1 cellular context compared by ENCODE assay signal in genomic region chr9:133377721-133378216, GRCh38.
TF ChIP-seq lines count a peak whose summit lies in the region.

No MANE protein-coding gene starts in this region.

TF ChIP-seq in HepG2, 621 proteins besides CTCF, POLR2A, EP300 and RAD21 (continues in another document):
- no peak for TF ChIP-seq HNRNPH1 (optimal IDR thresholded peaks at IDR 0.05; ENCODE audit: low read depth, low read length)
- no peak for TF ChIP-seq THAP9 (CRISPR knock-in tag; IDR thresholded peaks at IDR 0.05; ENCODE audit: borderline replicate concordance)
- TF ChIP-seq SIX4 (CRISPR knock-in tag; IDR thresholded peaks at IDR 0.05): peak; percentile 35; the same call in 1 of the 2 replicates
- peak; percentile 66; the same call in 1 of the 2 replicates for TF ChIP-seq ZNF800 (CRISPR knock-in tag; IDR thresholded peaks at IDR 0.05)
- TF ChIP-seq ZNF574 (CRISPR knock-in tag; IDR thresholded peaks at IDR 0.05): peak; percentile 39; the same call in 1 of the 2 replicates
- TF ChIP-seq TEAD3 (CRISPR knock-in tag; optimal IDR thresholded peaks at IDR 0.05; ENCODE audit: borderline replicate concordance): peak; percentile 9
- peak; percentile 17; the same call in 1 of the 2 replicates for TF ChIP-seq MYC (CRISPR knock-in tag; IDR thresholded peaks at IDR 0.05; ENCODE audit: borderline replicate concordance)
- peak; percentile 60; the same call in 1 of the 2 replicates for TF ChIP-seq ZNF614 (CRISPR knock-in tag; IDR thresholded peaks at IDR 0.05; ENCODE audit: borderline replicate concordance)
- TF ChIP-seq ZNF407 (CRISPR knock-in tag; IDR thresholded peaks at IDR 0.05; ENCODE audit: not compliant biosample characterization): no peak
- TF ChIP-seq IRF2 (CRISPR knock-in tag; IDR thresholded peaks at IDR 0.05): peak; percentile 47; the same call in 1 of the 2 replicates
- no peak for TF ChIP-seq NFIC (IDR thresholded peaks at IDR 0.05; ENCODE audit: low read length)
- 0 out of 2 replicates have a peak, but pooled peaks have one; percentile 13 for TF ChIP-seq ZHX1 (CRISPR knock-in tag; IDR thresholded peaks at IDR 0.05; ENCODE audit: low read depth)
- TF ChIP-seq LCORL (IDR thresholded peaks at IDR 0.05): no peak
- TF ChIP-seq LCORL (CRISPR knock-in tag; IDR thresholded peaks at IDR 0.05): no peak
- TF ChIP-seq SRF (IDR thresholded peaks at IDR 0.05; ENCODE audit: low read depth, low read length): no peak
- no peak for TF ChIP-seq HMG20B (CRISPR knock-in tag; conservative IDR thresholded peaks at IDR 0.05)
- TF ChIP-seq NR2F6 (IDR thresholded peaks at IDR 0.05): no peak
- no peak for TF ChIP-seq NR2F6 (CRISPR knock-in tag; IDR thresholded peaks at IDR 0.05)
- TF ChIP-seq ZMAT5 (CRISPR knock-in tag; IDR thresholded peaks at IDR 0.05; ENCODE audit: borderline replicate concordance, low read depth): no peak
- TF ChIP-seq ZNF501 (CRISPR knock-in tag; IDR thresholded peaks at IDR 0.05): 0 out of 2 replicates have a peak, but pooled peaks have one; percentile 24
- TF ChIP-seq GATAD1 (CRISPR knock-in tag; IDR thresholded peaks at IDR 0.05): no peak
- TF ChIP-seq ZNF292 (CRISPR knock-in tag; IDR thresholded peaks at IDR 0.05; ENCODE audit: borderline replicate concordance, low read depth): peak; percentile 79; the same call in 1 of the 2 replicates
- no peak for TF ChIP-seq SNAI1 (CRISPR knock-in tag; IDR thresholded peaks at IDR 0.05; ENCODE audit: borderline replicate concordance)
- no peak for TF ChIP-seq TBX3 (IDR thresholded peaks at IDR 0.05; ENCODE audit: borderline replicate concordance)
- no peak for TF ChIP-seq FOXA1 (IDR thresholded peaks at IDR 0.05)
- peak; percentile 49; the same call in 1 of the 2 replicates for TF ChIP-seq FOXA1 (CRISPR knock-in tag; IDR thresholded peaks at IDR 0.05)
- TF ChIP-seq ELF3 (CRISPR knock-in tag; IDR thresholded peaks at IDR 0.05): peak; percentile 37; the same call in 1 of the 2 replicates
- TF ChIP-seq ZKSCAN5 (CRISPR knock-in tag; IDR thresholded peaks at IDR 0.05): peak; percentile 61; the same call in 1 of the 2 replicates
- TF ChIP-seq PRPF4 (IDR thresholded peaks at IDR 0.05; ENCODE audit: low read depth, low read length, poor library complexity, severe bottlenecking): no peak
- TF ChIP-seq MXD3 (CRISPR knock-in tag; IDR thresholded peaks at IDR 0.05): no peak
- TF ChIP-seq ZNF263 (CRISPR knock-in tag; IDR thresholded peaks at IDR 0.05): 0 out of 2 replicates have a peak, but pooled peaks have one; percentile 12
- 0 out of 2 replicates have a peak, but pooled peaks have one; percentile 40 for TF ChIP-seq ZNF331 (CRISPR knock-in tag; IDR thresholded peaks at IDR 0.05)
- peak; percentile 64; the same call in 1 of the 2 replicates for TF ChIP-seq ZNF232 (CRISPR knock-in tag; IDR thresholded peaks at IDR 0.05; ENCODE audit: borderline replicate concordance)
- TF ChIP-seq CENPT (CRISPR knock-in tag; IDR thresholded peaks at IDR 0.05; ENCODE audit: low read depth): no peak
- TF ChIP-seq ZNF460 (CRISPR knock-in tag; IDR thresholded peaks at IDR 0.05; ENCODE audit: borderline replicate concordance): no peak
- peak; percentile 54; the same call in 1 of the 2 replicates for TF ChIP-seq RFXAP (CRISPR knock-in tag; IDR thresholded peaks at IDR 0.05; ENCODE audit: borderline replicate concordance)
- TF ChIP-seq ZNF530 (CRISPR knock-in tag; IDR thresholded peaks at IDR 0.05; ENCODE audit: low read depth): no peak
